ENCODE assay signal across 8 cellular contexts in the genomic region with DNA sequence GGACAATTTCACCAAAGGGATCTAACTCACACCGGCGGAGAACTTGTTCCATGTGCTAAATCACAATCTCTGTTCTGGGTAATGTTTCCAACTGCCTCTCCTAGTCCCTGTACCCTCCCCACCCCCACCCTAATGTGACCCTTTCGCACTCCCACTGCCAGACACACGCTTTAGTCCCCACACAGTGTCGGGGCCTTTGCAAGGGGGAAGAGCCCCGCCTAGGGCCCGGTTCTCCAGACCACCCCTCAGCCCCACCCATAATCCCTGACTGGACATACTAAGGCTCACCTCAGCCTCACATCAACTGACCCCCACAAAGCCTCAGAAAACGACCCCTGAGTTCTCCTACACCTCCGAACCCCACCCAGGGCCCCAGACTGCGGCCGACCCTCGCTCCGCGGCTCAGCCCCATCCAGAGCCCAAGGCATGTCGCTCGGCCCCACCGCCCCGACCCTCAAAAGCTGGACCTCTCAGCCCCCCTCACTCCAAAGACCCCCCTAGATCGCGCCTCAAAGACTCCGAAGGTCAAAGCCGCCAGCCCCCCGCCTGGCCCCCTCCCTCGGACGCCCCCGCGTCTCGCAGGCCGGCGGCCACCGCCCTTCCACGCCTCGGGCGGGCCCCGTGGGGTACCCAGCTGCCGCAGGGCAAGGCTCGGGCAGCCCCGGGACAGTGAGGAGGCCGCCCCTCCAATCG.
A peak's percentile ranks its signal among the peaks of the same experiment; 100 is the strongest.
DNase-seq lines count a peak whose midpoint lies in the region; ATAC-seq and TF ChIP-seq lines count a peak whose summit lies in the region.

No MANE protein-coding gene starts in this region.

- DNase-seq in D341Med (ENCODE audit: low spot score) (peak; percentile 63), foreskin melanocyte (peak; percentile 33), omental fat pad (ENCODE audit: low spot score) (no peak), kidney glomerular epithelial cell (lab: John Stamatoyannopoulos, UW) (no peak), NCI-H1694 treated with DMSO at 0.1 percent for 48 hours (lab: John Stamatoyannopoulos, UW) (no peak)
- peak; percentile 29 for DNase-seq in activated T-cell treated with anti-CD3 and anti-CD28 coated beads, Interleukin-2, amount 50 U/mL, for 1 hour

- H3K9me3 Mint-ChIP-seq in IgD-negative memory B cell, result no peaks in the 10 kb centered on the region

- H3K4me3 Mint-ChIP-seq in IgD-negative memory B cell, result peak overlapping the region; percentile 96 to 99 (median 98)

- ATAC-seq in GM19455 (IDR thresholded peaks at IDR 0.05; ENCODE audit: unreplicated experiment) (peak; percentile 24), omental fat pad (ENCODE audit: low FRiP score) (peak; percentile 40)

- peaks cover 18 to 32% (median 26%) of the 10 kb centered on the region in 3 donors for H3K4me1 Mint-ChIP-seq in IgD-negative memory B cell

- no peaks in the 10 kb centered on the region for H3K27me3 Mint-ChIP-seq in IgD-negative memory B cell

- no peak for TF ChIP-seq CTCF in omental fat pad (IDR thresholded peaks at IDR 0.05)

- H3K36me3 Mint-ChIP-seq in IgD-negative memory B cell, result no peaks in the 10 kb centered on the region

- H3K27ac Mint-ChIP-seq in IgD-negative memory B cell, result peak overlapping the region; percentile 97 to 99 (median 98)

Comparison
In these comparisons a context has a peak if more than half of its experiments do, and no peak if none do; other contexts are left out.
1. DNase-seq: peak in D341Med (single experiment), activated T-cell treated with anti-CD3 and anti-CD28 coated beads, Interleukin-2, amount 50 U/mL, for 1 hour (single experiment) and foreskin melanocyte (single experiment); none in omental fat pad (single experiment), kidney glomerular epithelial cell (single experiment) and NCI-H1694 treated with DMSO at 0.1 percent for 48 hours (single experiment).